13 cellular contexts compared by ENCODE assay signal in genomic region chr5:123976393-123977029, GRCh38.
DNase-seq lines count a peak whose midpoint lies in the region; ATAC-seq and TF ChIP-seq lines count a peak whose summit lies in the region.
"Had no signal": no experiment of that assay in that cellular context is flagged by ENCODE, and none has a peak within 500 bp of the region (broad histone marks: within the 10 kb centered on the region; RNA-seq: fewer than 3 reads in every experiment).

No MANE protein-coding gene starts in this region.

- H3K4me1 Mint-ChIP-seq in stimulated activated naive B cell treated with anti-CD40 and anti-IgM and Interleukin-4, amounts not matched to agents 10 μg/mL and 1 μg/mL and 100 μg/mL, for 72 hours = peaks cover 15 to 39% of the 10 kb centered on the region in 2 donors
- no peaks in the 10 kb centered on the region for H3K4me1 Mint-ChIP-seq in CD4-positive, alpha-beta T cell (ENCODE audit: low read depth)

- peaks cover 5 to 9% of the 10 kb centered on the region in 2 donors for H3K36me3 Mint-ChIP-seq in stimulated activated naive B cell treated with anti-CD40 and anti-IgM and Interleukin-4, amounts not matched to agents 10 μg/mL and 1 μg/mL and 100 μg/mL, for 72 hours
- no peaks in the 10 kb centered on the region for H3K36me3 Mint-ChIP-seq in CD4-positive, alpha-beta T cell (ENCODE audit: low read depth)
- H3K36me3 Mint-ChIP-seq: activated naive CD8-positive, alpha-beta T cell had no signal

- TF ChIP-seq CTCF in CD4-positive, alpha-beta T cell (IDR thresholded peaks at IDR 0.05) = no peak

- peaks cover 0 to 7% of the 10 kb centered on the region in 2 donors for H3K27me3 Mint-ChIP-seq in stimulated activated naive B cell treated with anti-CD40 and anti-IgM and Interleukin-4, amounts not matched to agents 10 μg/mL and 1 μg/mL and 100 μg/mL, for 72 hours
- no peaks in the 10 kb centered on the region for H3K27me3 Mint-ChIP-seq in CD4-positive, alpha-beta T cell
- H3K27me3 Mint-ChIP-seq: activated naive CD8-positive, alpha-beta T cell had no signal

- peak; percentile 78 for ATAC-seq in GM19328 (IDR thresholded peaks at IDR 0.05; ENCODE audit: unreplicated experiment)
- ATAC-seq in HG02798 (IDR thresholded peaks at IDR 0.05; ENCODE audit: poor library complexity, unreplicated experiment) = peak; percentile 62
- ATAC-seq in HG03571 (IDR thresholded peaks at IDR 0.05; ENCODE audit: unreplicated experiment) = peak; percentile 81
- ATAC-seq in stimulated activated naive B cell treated with anti-CD40 and anti-IgM and Interleukin-4, amounts not matched to agents 10 μg/mL and 1 μg/mL and 100 μg/mL, for 72 hours (replicated peaks) = peak; percentile 89 to 96
- no peak for ATAC-seq in CD4-positive, alpha-beta T cell (ENCODE audit: poor library complexity)

- no peaks in the 10 kb centered on the region for H3K27me3 ChIP-seq in CD4-positive, alpha-beta T cell (ENCODE audit: control insufficient read depth, insufficient read depth, low read length)

- intact Hi-C loops in CD4-positive, alpha-beta T cell (cut with DNase I, micrococcal nuclease) = no loop called here

- H3K9me3 Mint-ChIP-seq in stimulated activated naive B cell treated with anti-CD40 and anti-IgM and Interleukin-4, amounts not matched to agents 10 μg/mL and 1 μg/mL and 100 μg/mL, for 72 hours = peaks cover 9 to 11% of the 10 kb centered on the region in 2 donors
- H3K9me3 Mint-ChIP-seq in CD4-positive, alpha-beta T cell = peaks cover 2% of the 10 kb centered on the region

- no peaks in the 10 kb centered on the region for H3K9me3 ChIP-seq in CD4-positive, alpha-beta T cell (ENCODE audit: control insufficient read depth, low read length)

- no peak for DNase-seq in stimulated activated naive B cell treated with anti-CD40 and anti-IgM and Interleukin-4, amounts not matched to agents 10 μg/mL and 1 μg/mL and 100 μg/mL, for 72 hours
- DNase-seq in CD4-positive, alpha-beta T cell = no peak
- no peak for DNase-seq in CD1c-positive myeloid dendritic cell (ENCODE audit: extremely low spot score)
- no peak for DNase-seq in stimulated activated CD8-positive, alpha-beta memory T cell treated with anti-CD3 and anti-CD28 coated beads, Interleukin-4, amount 100 ng/mL, for 48 hours
- DNase-seq: NCI-H2107; stimulated activated CD4-positive, alpha-beta T cell treated with anti-CD3 and anti-CD28 coated beads, Interleukin-4, amount 100 ng/mL, for 24 hours; T-helper 9 cell had no signal

- H3K4me3 Mint-ChIP-seq in stimulated activated naive B cell treated with anti-CD40 and anti-IgM and Interleukin-4, amounts not matched to agents 10 μg/mL and 1 μg/mL and 100 μg/mL, for 72 hours = no peak overlapping the region
- H3K4me3 Mint-ChIP-seq in CD4-positive, alpha-beta T cell = no peak overlapping the region
- H3K4me3 Mint-ChIP-seq: activated naive CD8-positive, alpha-beta T cell had no signal

- POLR2A ChIA-PET in CD4-positive, alpha-beta T cell (lab: Charles Lee) = interaction anchor here (0.7 kb wide), 1 partner anchor 89 kb away, joined by 3 read pairs; no protein-coding TSS in a partner anchor

- H3K27ac Mint-ChIP-seq in stimulated activated naive B cell treated with anti-CD40 and anti-IgM and Interleukin-4, amounts not matched to agents 10 μg/mL and 1 μg/mL and 100 μg/mL, for 72 hours = no peak overlapping the region
- H3K27ac Mint-ChIP-seq in CD4-positive, alpha-beta T cell = no peak overlapping the region
- H3K27ac Mint-ChIP-seq: activated naive CD8-positive, alpha-beta T cell had no signal

- H3K27ac ChIP-seq in CD4-positive, alpha-beta T cell (ENCODE audit: low read depth, low read length) = no peak overlapping the region
- H3K27ac ChIP-seq: KMS-11, RWPE1 had no signal

- CTCF ChIA-PET in CD4-positive, alpha-beta T cell (lab: Charles Lee) = no interaction called here
